In genomic region chr17:79974786-79975497, GRCh38 we compare ENCODE assay signal across 11 cellular contexts.
DNase-seq lines count a peak whose midpoint lies in the region; ATAC-seq and TF ChIP-seq lines count a peak whose summit lies in the region.
"Had no signal": no experiment of that assay in that cellular context is flagged by ENCODE, and none has a peak within 500 bp of the region (broad histone marks: within the 10 kb centered on the region; RNA-seq: fewer than 3 reads in every experiment).

No MANE protein-coding gene starts in this region.

- no peak overlapping the region for H3K4me3 ChIP-seq in A673 (ENCODE audit: low read depth, low read length, poor library complexity, severe bottlenecking)
- no peak overlapping the region for H3K4me3 ChIP-seq in GM12864 (ENCODE audit: low read depth, low read length)
- H3K4me3 ChIP-seq in RWPE2 (ENCODE audit: severe bottlenecking) = no peak overlapping the region
- H3K4me3 ChIP-seq in effector memory CD4-positive, alpha-beta T cell (ENCODE audit: insufficient read depth, low read depth, low read length, poor library complexity, severe bottlenecking) = no peak overlapping the region

- H3K36me3 ChIP-seq in A673 (ENCODE audit: insufficient read depth, low read length, poor library complexity, severe bottlenecking) (no peaks in the 10 kb centered on the region), RWPE2 (ENCODE audit: low read depth) (no peaks in the 10 kb centered on the region)
- no peaks in the 10 kb centered on the region for H3K36me3 ChIP-seq in effector memory CD4-positive, alpha-beta T cell (ENCODE audit: control insufficient read depth, insufficient read depth, low read length)

- TF ChIP-seq CTCF in A673 (conservative IDR thresholded peaks at IDR 0.05; ENCODE audit: low read depth, low read length) (peak; percentile 46), GM12864 (IDR thresholded peaks at IDR 0.05; ENCODE audit: low read depth, low read length, missing control alignments) (peak; percentile 60), RWPE2 (IDR thresholded peaks at IDR 0.05; ENCODE audit: poor library complexity, severe bottlenecking) (no peak)

- no peak for DNase-seq in A673 (ENCODE audit: low spot score)
- DNase-seq in GM12864 (ENCODE audit: low read depth) = no peak
- DNase-seq in RWPE2 (ENCODE audit: low spot score) = peak; percentile 71
- peak; percentile 40 for DNase-seq in left lobe of liver (ENCODE audit: low spot score)
- no peak for DNase-seq in effector memory CD4-positive, alpha-beta T cell
- DNase-seq in putamen (ENCODE audit: low spot score) = no peak
- DNase-seq: activated naive CD4-positive, alpha-beta T cell had no signal

- no peaks in the 10 kb centered on the region for H3K27me3 ChIP-seq in A673 (replicated peaks; ENCODE audit: insufficient read depth, low read depth, low read length, poor library complexity)
- no peaks in the 10 kb centered on the region for H3K27me3 ChIP-seq in RWPE2 (ENCODE audit: insufficient read depth, poor library complexity, severe bottlenecking)
- H3K27me3 ChIP-seq in effector memory CD4-positive, alpha-beta T cell (replicated peaks; ENCODE audit: control insufficient read depth, insufficient read depth, low read length, poor library complexity, severe bottlenecking) = no peaks in the 10 kb centered on the region

- intact Hi-C loops in A673 (cut with micrococcal nuclease; ENCODE audit: unreplicated experiment) = loop anchor here (5.0 kb wide), 2 partner anchors 133 to 183 kb away; no protein-coding TSS in a partner anchor

- H3K27ac ChIP-seq in A673 (ENCODE audit: low read depth, low read length, poor library complexity, severe bottlenecking) = no peak overlapping the region
- H3K27ac ChIP-seq in RWPE2 (ENCODE audit: poor library complexity, severe bottlenecking) = no peak overlapping the region
- no peak overlapping the region for H3K27ac ChIP-seq in effector memory CD4-positive, alpha-beta T cell (ENCODE audit: insufficient read depth, low read length, poor library complexity, severe bottlenecking)
- H3K27ac ChIP-seq: VCaP had no signal

- CTCF ChIA-PET in A673 (lab: Charles Lee) = no interaction called here

- BruUV-seq in A673 (replicated peaks; lab: Mats Ljungman, UMichigan) = no TSS peak

- H3K4me1 ChIP-seq in A673 (ENCODE audit: insufficient read depth, low read length, poor library complexity, severe bottlenecking) (no peaks in the 10 kb centered on the region), RWPE2 (ENCODE audit: insufficient read depth, poor library complexity, severe bottlenecking) (peaks cover 5% of the 10 kb centered on the region)
- H3K4me1 ChIP-seq in effector memory CD4-positive, alpha-beta T cell (ENCODE audit: control insufficient read depth, insufficient read depth, low read length, poor library complexity, severe bottlenecking) = no peaks in the 10 kb centered on the region

- H3K9me3 ChIP-seq in A673 (ENCODE audit: low read depth, low read length, poor library complexity, severe bottlenecking) (no peaks in the 10 kb centered on the region), RWPE2 (ENCODE audit: severe bottlenecking) (no peaks in the 10 kb centered on the region)
- H3K9me3 ChIP-seq in effector memory CD4-positive, alpha-beta T cell (ENCODE audit: control insufficient read depth, low read length) = no peaks in the 10 kb centered on the region

- POLR2A ChIA-PET in A673 (lab: Charles Lee; ENCODE audit: low non-redundant PET) = no interaction called here

- ATAC-seq in RWPE2 (ENCODE audit: low read depth) (no peak), left lobe of liver (no peak), HG03378 (IDR thresholded peaks at IDR 0.05; ENCODE audit: unreplicated experiment) (no peak), GM18519 (IDR thresholded peaks at IDR 0.05; ENCODE audit: low FRiP score, unreplicated experiment) (no peak)
- ATAC-seq: stimulated activated memory B cell treated with anti-CD40 and anti-IgM and Interleukin-4, amounts not matched to agents 10 μg/mL and 1 μg/mL and 100 μg/mL, for 72 hours had no signal

Comparison
In these comparisons a context has a peak if more than half of its experiments do, and no peak if none do; other contexts are left out.
1. DNase-seq: peak in RWPE2 (single experiment) and left lobe of liver (single experiment); none in A673 (single experiment), GM12864 (single experiment), effector memory CD4-positive, alpha-beta T cell (0 of 3) and putamen (single experiment).